ENCODE assay signal across 1 cellular context in the genomic region with DNA sequence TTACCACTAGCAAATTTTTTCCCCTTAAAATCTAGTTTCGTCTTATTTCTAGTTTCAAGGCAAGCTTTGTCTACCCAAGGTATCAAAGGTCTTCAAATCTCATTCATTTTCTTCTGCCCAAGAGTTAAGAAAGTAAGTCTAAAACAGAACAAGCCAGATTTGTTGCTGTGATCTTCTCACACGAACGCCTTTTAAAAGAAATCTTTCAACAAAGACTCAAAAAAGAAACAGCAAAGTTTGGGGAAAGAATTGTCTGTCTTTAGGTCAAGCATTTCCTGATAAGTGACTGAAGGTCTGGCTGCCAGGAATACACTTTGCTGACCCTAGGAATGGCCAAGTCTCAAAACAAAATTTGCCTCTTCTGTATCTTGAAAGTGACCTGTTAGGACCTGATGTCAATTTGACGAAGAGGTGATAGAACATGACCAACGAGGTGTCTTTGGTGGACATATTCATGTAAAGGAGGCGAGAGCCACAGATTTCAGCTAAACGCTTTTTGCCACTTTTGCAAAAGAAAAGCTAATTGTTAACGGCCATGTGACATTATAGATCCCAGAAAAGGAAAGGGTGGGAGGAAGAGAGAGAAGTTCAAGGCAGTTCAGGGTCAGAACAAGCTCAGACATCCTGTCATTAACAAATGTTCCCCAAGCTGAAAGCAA.
TF ChIP-seq lines count a peak whose summit lies in the region.

No MANE protein-coding gene starts in this region.

TF ChIP-seq in HEK293, 187 proteins besides CTCF, POLR2A, EP300 and RAD21 (continued from another document):
- TF ChIP-seq, protein P1, sequence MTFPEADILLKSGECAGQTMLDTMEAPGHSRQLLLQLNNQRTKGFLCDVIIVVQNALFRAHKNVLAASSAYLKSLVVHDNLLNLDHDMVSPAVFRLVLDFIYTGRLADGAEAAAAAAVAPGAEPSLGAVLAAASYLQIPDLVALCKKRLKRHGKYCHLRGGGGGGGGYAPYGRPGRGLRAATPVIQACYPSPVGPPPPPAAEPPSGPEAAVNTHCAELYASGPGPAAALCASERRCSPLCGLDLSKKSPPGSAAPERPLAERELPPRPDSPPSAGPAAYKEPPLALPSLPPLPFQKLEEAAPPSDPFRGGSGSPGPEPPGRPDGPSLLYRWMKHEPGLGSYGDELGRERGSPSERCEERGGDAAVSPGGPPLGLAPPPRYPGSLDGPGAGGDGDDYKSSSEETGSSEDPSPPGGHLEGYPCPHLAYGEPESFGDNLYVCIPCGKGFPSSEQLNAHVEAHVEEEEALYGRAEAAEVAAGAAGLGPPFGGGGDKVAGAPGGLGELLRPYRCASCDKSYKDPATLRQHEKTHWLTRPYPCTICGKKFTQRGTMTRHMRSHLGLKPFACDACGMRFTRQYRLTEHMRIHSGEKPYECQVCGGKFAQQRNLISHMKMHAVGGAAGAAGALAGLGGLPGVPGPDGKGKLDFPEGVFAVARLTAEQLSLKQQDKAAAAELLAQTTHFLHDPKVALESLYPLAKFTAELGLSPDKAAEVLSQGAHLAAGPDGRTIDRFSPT (tag by site-specific recombination; IDR thresholded peaks at IDR 0.05) = no peak
- no peak for TF ChIP-seq TRIM28 (IDR thresholded peaks at IDR 0.05; ENCODE audit: borderline replicate concordance, low read length)
TF ChIP-seq in HEK293: peak in this region for 0.
